ENCODE assay signal across 21 cellular contexts in genomic region chr22:48234011-48234410, GRCh38.
A peak's percentile ranks its signal among the peaks of the same experiment; 100 is the strongest.
DNase-seq lines count a peak whose midpoint lies in the region; ATAC-seq and TF ChIP-seq lines count a peak whose summit lies in the region.
"Had no signal": no experiment of that assay in that cellular context is flagged by ENCODE, and none has a peak within 500 bp of the region (broad histone marks: within the 10 kb centered on the region; RNA-seq: fewer than 3 reads in every experiment).

No MANE protein-coding gene starts in this region.

- H3K27me3 ChIP-seq in neural progenitor cell (no peaks in the 10 kb centered on the region), vagina (no peaks in the 10 kb centered on the region)
- H3K27me3 ChIP-seq: BE2C had no signal

- H3K4me1 ChIP-seq in neural progenitor cell, result peaks cover 7% of the 10 kb centered on the region
- no peaks in the 10 kb centered on the region for H3K4me1 ChIP-seq in vagina
- H3K4me1 ChIP-seq: BE2C, Caco-2 had no signal

- peaks cover 26% of the 10 kb centered on the region for H3K27me3 Mint-ChIP-seq in neural progenitor cell (ENCODE audit: insufficient read depth, low read depth)

- no peaks in the 10 kb centered on the region for H3K36me3 Mint-ChIP-seq in neural progenitor cell
- H3K36me3 Mint-ChIP-seq: CD4-positive, CD25-positive, alpha-beta regulatory T cell had no signal

- no peak overlapping the region for H3K27ac ChIP-seq in neural progenitor cell
- H3K27ac ChIP-seq in vagina, result no peak overlapping the region
- H3K27ac ChIP-seq: GM23248, PC-9 had no signal

- ATAC-seq in GM21526 (IDR thresholded peaks at IDR 0.05; ENCODE audit: low FRiP score, unreplicated experiment), result no peak

- H2AFZ ChIP-seq in neural progenitor cell (replicated peaks), result no peak overlapping the region
- H2AFZ ChIP-seq: GM23248, PC-9 had no signal

- H3K9ac ChIP-seq in neural progenitor cell, result no peak overlapping the region
- H3K9ac ChIP-seq: GM23248 had no signal

- no peaks in the 10 kb centered on the region for H3K79me2 ChIP-seq in neural progenitor cell (ENCODE audit: low read depth)

- peaks cover 2% of the 10 kb centered on the region for H4K20me1 ChIP-seq in neural progenitor cell (ENCODE audit: low read depth)

- H3K4me3 ChIP-seq in neural progenitor cell (no peak overlapping the region), vagina (no peak overlapping the region)
- H3K4me3 ChIP-seq: GM23248, PC-9 had no signal

- H3F3A ChIP-seq in neural progenitor cell (ENCODE audit: low read depth), result peaks cover 9% of the 10 kb centered on the region

- H3K36me3 ChIP-seq in neural progenitor cell (no peaks in the 10 kb centered on the region), vagina (no peaks in the 10 kb centered on the region)
- H3K36me3 ChIP-seq: BE2C had no signal

- no peak for TF ChIP-seq CTCF in neural progenitor cell (IDR thresholded peaks at IDR 0.05)
- no peak for TF ChIP-seq CTCF in vagina (IDR thresholded peaks at IDR 0.05)

- intact Hi-C loops in vagina (cut with DNase I), result no loop called here

- DNase-seq in activated effector memory CD4-positive, alpha-beta T cell treated with anti-CD3 and anti-CD28 coated beads, Interleukin-2, amount 50 U/mL, for 16 hours, result peak; percentile 27
- no peak for DNase-seq in activated effector memory CD4-positive, alpha-beta T cell treated with Interleukin-2 at 50 U/mL for 16 hours
- DNase-seq in RPMI7951 (ENCODE audit: low read depth) (peak; percentile 1), neural progenitor cell (ENCODE audit: low spot score) (no peak), vagina (ENCODE audit: extremely low spot score in 2 of 2) (peak; percentile 71 to 81), GOT3 (lab: John Stamatoyannopoulos, UW) (no peak)
- DNase-seq in stimulated activated CD4-positive, alpha-beta T cell treated with anti-CD3 and anti-CD28 coated beads, Interleukin-2, amount 100 ng/mL, for 24 hours, result no peak
- DNase-seq: 8988T; BE2C; Caco-2; CD4-positive, CD25-positive, alpha-beta regulatory T cell; GF-D8; GM23248; IMR-90; NCI-H1417; NCI-H187; NCI-H2107; NCI-H2227 treated with DMSO at 0.1 percent for 48 hours; NCI-H524 treated with DMSO at 0.1 percent for 48 hours; PC-9 had no signal

- peaks cover 19% of the 10 kb centered on the region for H3K4me1 Mint-ChIP-seq in neural progenitor cell
- H3K4me1 Mint-ChIP-seq: CD4-positive, CD25-positive, alpha-beta regulatory T cell had no signal

- peaks cover 9% of the 10 kb centered on the region for H3K9me3 ChIP-seq in neural progenitor cell (ENCODE audit: low read depth)
- no peaks in the 10 kb centered on the region for H3K9me3 ChIP-seq in vagina
- H3K9me3 ChIP-seq: BE2C, Caco-2 had no signal

- peak overlapping the region; percentile 40 for H3K4me3 Mint-ChIP-seq in neural progenitor cell
- H3K4me3 Mint-ChIP-seq: CD4-positive, CD25-positive, alpha-beta regulatory T cell had no signal

- no peak overlapping the region for H3K27ac Mint-ChIP-seq in neural progenitor cell
- H3K27ac Mint-ChIP-seq: CD4-positive, CD25-positive, alpha-beta regulatory T cell had no signal

- peaks cover 29% of the 10 kb centered on the region for H3K9me3 Mint-ChIP-seq in neural progenitor cell

- H3K4me2 ChIP-seq in neural progenitor cell, result no peak overlapping the region
- H3K4me2 ChIP-seq: PC-9 had no signal

- no peak for TF ChIP-seq POLR2A in vagina (IDR thresholded peaks at IDR 0.05)

Comparison
In these comparisons a context has a peak if more than half of its experiments do, and no peak if none do; other contexts are left out.
1. DNase-seq: peak in activated effector memory CD4-positive, alpha-beta T cell treated with anti-CD3 and anti-CD28 coated beads, Interleukin-2, amount 50 U/mL, for 16 hours (single experiment), RPMI7951 (single experiment) and vagina (2 of 2); none in activated effector memory CD4-positive, alpha-beta T cell treated with Interleukin-2 at 50 U/mL for 16 hours (single experiment), neural progenitor cell (single experiment), stimulated activated CD4-positive, alpha-beta T cell treated with anti-CD3 and anti-CD28 coated beads, Interleukin-2, amount 100 ng/mL, for 24 hours (0 of 2) and GOT3 (single experiment).